In genomic region chr1:220089650-220090556, GRCh38 we compare ENCODE assay signal across 8 cellular contexts. TPM values are rescaled to one million over a fixed set of nuclear protein-coding genes. Genes with fewer than 3 reads are reported as not detected.
DNase-seq lines count a peak whose midpoint lies in the region; ATAC-seq, FAIRE-seq and TF ChIP-seq lines count a peak whose summit lies in the region.

TSS of gene BPNT1 (minus strand) at chr1:220089788. CDS start at chr1:220079846, 9,942 bp downstream.

- FAIRE-seq in TTC549 (lab: Jason Lieb, UNC), result peak; percentile 98

- peak within 1 kb of the TSS; percentile 4 to 75 for H3K4me3 ChIP-seq in body of pancreas
- H3K4me3 ChIP-seq in gastrocnemius medialis, result peak within 1 kb of the TSS; percentile 57 to 77 (median 66)

- WGBS in body of pancreas, 2 donors, result 3% methylated on average over 35 of the region's 35 CpGs

- peak in 2 of 7 experiments; percentile 24 to 35 for TF ChIP-seq CTCF in body of pancreas (IDR thresholded peaks at IDR 0.05)
- TF ChIP-seq CTCF in gastrocnemius medialis (IDR thresholded peaks at IDR 0.05 in 4 of 5, conservative IDR thresholded peaks at IDR 0.05 in 1 of 5), result peak in 1 of 5 experiments; percentile 25

- H3K36me3 ChIP-seq in body of pancreas (replicated peaks in 1 of 2; ENCODE audit: insufficient read depth in 1 of 2, low read depth in 2 of 2) (no peaks in the 10 kb centered on the region), gastrocnemius medialis (no peaks in the 10 kb centered on the region)

- intact Hi-C loops in body of pancreas (cut with DNase I) (no loop called here), gastrocnemius medialis (cut with DNase I; ENCODE audit: low total_unique reads) (loop anchor here (1.0 kb wide), 1 partner anchor 44 kb away; the partner anchor contains the start of gene EPRS1)

- ATAC-seq in GM18520 (IDR thresholded peaks at IDR 0.05; ENCODE audit: unreplicated experiment) (peak; percentile 47), HG03064 (IDR thresholded peaks at IDR 0.05; ENCODE audit: low read depth, unreplicated experiment) (peak; percentile 67), body of pancreas (peak; percentile 79), gastrocnemius medialis (peak; percentile 85 to 91)

- H3K27me3 ChIP-seq in body of pancreas, result no peaks in the 10 kb centered on the region
- no peaks in the 10 kb centered on the region for H3K27me3 ChIP-seq in gastrocnemius medialis

- TF ChIP-seq POLR2A in body of pancreas (IDR thresholded peaks at IDR 0.05), result peak in 2 of 3 donors; percentile 47 to 53
- TF ChIP-seq POLR2A in gastrocnemius medialis (IDR thresholded peaks at IDR 0.05), result peak; percentile 17 to 63

- DNase-seq in A172 (ENCODE audit: low spot score), result peak; percentile 98
- peak; percentile 97 for DNase-seq in NCI-H2107 treated with DMSO at 0.1 percent for 48 hours (lab: John Stamatoyannopoulos, UW; ENCODE audit: unreplicated experiment)
- DNase-seq in body of pancreas, result peak; percentile 97 to 99 (median 98)
- peak; percentile 92 for DNase-seq in iPS DF 4.7 (ENCODE audit: extremely low read depth, low spot score)
- peak; percentile 91 to 94 for DNase-seq in gastrocnemius medialis

- in situ Hi-C loops in gastrocnemius medialis (cut with MboI; ENCODE audit: low sequenced_read_pairs in 4 of 4), result no loop called here

- peak within 1 kb of the TSS in 3 of 4 donors; percentile 46 to 83 (median 50) for H3K27ac ChIP-seq in body of pancreas
- H3K27ac ChIP-seq in gastrocnemius medialis, result peak within 1 kb of the TSS; percentile 68 to 75 (median 73)

- H3K4me1 ChIP-seq in body of pancreas (peaks cover 26% of the 10 kb centered on the region), gastrocnemius medialis (peaks cover 11 to 13% of the 10 kb centered on the region in 2 donors)

- H3K9me3 ChIP-seq in body of pancreas (no peaks in the 10 kb centered on the region), gastrocnemius medialis (no peaks in the 10 kb centered on the region)

RNA-seq across cellular contexts. Expression of gene BPNT1, which starts in this region (rescaled TPM):
- total RNA-seq in A172 (2014; rRNA removed; shearing (Covaris generic)), result 58.3 and 67.1 TPM in 2 replicates
- 10 to 100 TPM in 1 of 2 donors, 1 to 10 TPM in 1; 4.3 to 12.2 TPM for total RNA-seq in body of pancreas
- total RNA-seq in gastrocnemius medialis, result 10 to 100 TPM in 1 of 4 donors, 1 to 10 TPM in 3; 5.2 to 27.5 (median 9.2) TPM

Comparison
In these comparisons a context has a peak if more than half of its experiments do, and no peak if none do; other contexts are left out.
1. Peak in every context shown above with its lines: DNase-seq, ATAC-seq, H3K4me3 ChIP-seq and H3K27ac ChIP-seq.